1 cellular context compared by ENCODE assay signal in the genomic region with DNA sequence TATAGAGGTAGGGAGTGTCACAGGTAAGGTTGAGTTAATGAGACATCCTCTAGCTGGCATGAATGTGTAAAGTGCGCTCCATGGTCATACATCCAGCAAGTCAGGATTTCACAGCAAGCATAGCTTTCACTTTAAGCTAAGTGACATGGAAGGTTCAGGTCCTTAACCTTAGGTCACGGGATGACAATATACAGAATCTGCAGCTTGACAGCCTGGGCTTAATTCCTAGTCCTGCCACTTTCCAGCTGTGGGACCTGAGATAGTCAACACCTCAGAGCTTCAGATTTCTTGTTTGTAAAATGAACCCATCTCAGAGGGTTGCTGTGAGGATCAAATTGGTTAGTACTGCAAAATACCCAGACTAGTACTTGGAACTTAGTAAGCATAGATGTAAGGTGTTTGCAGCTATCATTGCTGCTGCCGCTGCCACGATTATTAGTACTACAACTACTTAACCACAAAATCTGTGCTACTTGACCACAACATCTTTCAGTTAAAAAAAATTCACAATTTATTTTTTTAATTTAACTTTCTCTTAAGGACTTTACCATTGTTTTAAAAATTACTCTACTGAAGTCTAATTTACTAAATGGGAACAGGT.
TF ChIP-seq lines count a peak whose summit lies in the region.

No MANE protein-coding gene starts in this region.

TF ChIP-seq in WTC11, 78 proteins besides CTCF, POLR2A, EP300 and RAD21 (continued from another document):
- TF ChIP-seq MLX (CRISPR knock-in tag; IDR thresholded peaks at IDR 0.05) (no peak), CREM (CRISPR knock-in tag; IDR thresholded peaks at IDR 0.05) (no peak), E2F1 (CRISPR knock-in tag; IDR thresholded peaks at IDR 0.05) (no peak)
